1 cellular context compared by ENCODE assay signal in the genomic region with DNA sequence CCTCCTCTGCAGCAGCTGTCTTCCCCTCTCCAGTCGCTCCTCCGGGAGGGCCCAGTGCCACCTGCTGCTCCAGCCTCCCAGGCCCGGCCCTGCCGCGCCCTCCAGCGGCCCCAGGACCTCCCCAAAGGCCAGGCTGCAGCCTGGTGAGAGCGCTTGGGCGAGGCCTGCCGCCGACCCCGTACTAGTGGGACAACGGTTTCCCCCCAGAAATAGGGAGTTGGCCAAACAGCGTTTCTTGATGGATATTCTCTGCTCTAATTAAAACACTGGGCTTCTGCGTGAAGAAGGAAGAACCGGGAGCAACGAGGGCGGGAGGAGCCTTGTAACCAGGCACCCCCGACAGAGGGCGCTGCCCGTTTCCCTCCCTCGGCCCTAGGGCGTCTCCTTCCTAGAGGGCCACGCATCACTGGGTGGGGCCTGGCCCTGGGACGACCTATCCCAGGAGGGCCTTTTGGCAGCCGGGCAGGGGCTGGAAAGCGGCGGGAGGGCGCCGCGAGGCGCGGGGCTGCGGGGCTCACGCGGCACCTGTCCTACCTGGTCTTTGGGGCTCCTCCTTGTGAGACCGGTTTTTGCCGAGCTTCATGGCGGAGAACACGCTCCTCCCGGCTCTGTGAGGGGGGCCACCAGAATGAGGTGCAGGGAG.
TF ChIP-seq lines count a peak whose summit lies in the region.

No MANE protein-coding gene starts in this region.

TF ChIP-seq in WTC11, 78 proteins besides CTCF, POLR2A, EP300 and RAD21 (continued from another document and continues in another):
- TF ChIP-seq, protein P1, sequence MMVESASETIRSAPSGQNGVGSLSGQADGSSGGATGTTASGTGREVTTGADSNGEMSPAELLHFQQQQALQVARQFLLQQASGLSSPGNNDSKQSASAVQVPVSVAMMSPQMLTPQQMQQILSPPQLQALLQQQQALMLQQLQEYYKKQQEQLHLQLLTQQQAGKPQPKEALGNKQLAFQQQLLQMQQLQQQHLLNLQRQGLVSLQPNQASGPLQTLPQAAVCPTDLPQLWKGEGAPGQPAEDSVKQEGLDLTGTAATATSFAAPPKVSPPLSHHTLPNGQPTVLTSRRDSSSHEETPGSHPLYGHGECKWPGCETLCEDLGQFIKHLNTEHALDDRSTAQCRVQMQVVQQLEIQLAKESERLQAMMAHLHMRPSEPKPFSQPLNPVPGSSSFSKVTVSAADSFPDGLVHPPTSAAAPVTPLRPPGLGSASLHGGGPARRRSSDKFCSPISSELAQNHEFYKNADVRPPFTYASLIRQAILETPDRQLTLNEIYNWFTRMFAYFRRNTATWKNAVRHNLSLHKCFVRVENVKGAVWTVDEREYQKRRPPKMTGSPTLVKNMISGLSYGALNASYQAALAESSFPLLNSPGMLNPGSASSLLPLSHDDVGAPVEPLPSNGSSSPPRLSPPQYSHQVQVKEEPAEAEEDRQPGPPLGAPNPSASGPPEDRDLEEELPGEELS (CRISPR knock-in tag; IDR thresholded peaks at IDR 0.05) = no peak
- TF ChIP-seq, protein P2, sequence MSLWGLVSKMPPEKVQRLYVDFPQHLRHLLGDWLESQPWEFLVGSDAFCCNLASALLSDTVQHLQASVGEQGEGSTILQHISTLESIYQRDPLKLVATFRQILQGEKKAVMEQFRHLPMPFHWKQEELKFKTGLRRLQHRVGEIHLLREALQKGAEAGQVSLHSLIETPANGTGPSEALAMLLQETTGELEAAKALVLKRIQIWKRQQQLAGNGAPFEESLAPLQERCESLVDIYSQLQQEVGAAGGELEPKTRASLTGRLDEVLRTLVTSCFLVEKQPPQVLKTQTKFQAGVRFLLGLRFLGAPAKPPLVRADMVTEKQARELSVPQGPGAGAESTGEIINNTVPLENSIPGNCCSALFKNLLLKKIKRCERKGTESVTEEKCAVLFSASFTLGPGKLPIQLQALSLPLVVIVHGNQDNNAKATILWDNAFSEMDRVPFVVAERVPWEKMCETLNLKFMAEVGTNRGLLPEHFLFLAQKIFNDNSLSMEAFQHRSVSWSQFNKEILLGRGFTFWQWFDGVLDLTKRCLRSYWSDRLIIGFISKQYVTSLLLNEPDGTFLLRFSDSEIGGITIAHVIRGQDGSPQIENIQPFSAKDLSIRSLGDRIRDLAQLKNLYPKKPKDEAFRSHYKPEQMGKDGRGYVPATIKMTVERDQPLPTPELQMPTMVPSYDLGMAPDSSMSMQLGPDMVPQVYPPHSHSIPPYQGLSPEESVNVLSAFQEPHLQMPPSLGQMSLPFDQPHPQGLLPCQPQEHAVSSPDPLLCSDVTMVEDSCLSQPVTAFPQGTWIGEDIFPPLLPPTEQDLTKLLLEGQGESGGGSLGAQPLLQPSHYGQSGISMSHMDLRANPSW (CRISPR knock-in tag; conservative IDR thresholded peaks at IDR 0.05; ENCODE audit: low read depth) = no peak
- TF ChIP-seq SMAD3 (CRISPR knock-in tag; IDR thresholded peaks at IDR 0.05; ENCODE audit: borderline replicate concordance) (no peak), ESRRA (CRISPR knock-in tag; IDR thresholded peaks at IDR 0.05; ENCODE audit: borderline replicate concordance) (peak; percentile 62; the same call in 1 of the 2 replicates), CBFB (CRISPR knock-in tag; IDR thresholded peaks at IDR 0.05; ENCODE audit: low read depth) (no peak), ELF4 (CRISPR knock-in tag; IDR thresholded peaks at IDR 0.05; ENCODE audit: low read depth) (no peak), NFATC4 (CRISPR knock-in tag; IDR thresholded peaks at IDR 0.05) (no peak), MYBL2 (CRISPR knock-in tag; IDR thresholded peaks at IDR 0.05) (peak; percentile 82; the same call in 1 of the 2 replicates), MXD4 (CRISPR knock-in tag; IDR thresholded peaks at IDR 0.05; ENCODE audit: borderline replicate concordance) (no peak), ZNF671 (CRISPR knock-in tag; IDR thresholded peaks at IDR 0.05) (no peak), ZNF138 (CRISPR knock-in tag; conservative IDR thresholded peaks at IDR 0.05) (0 out of 2 replicates have a peak, but pooled peaks have one; percentile 34), ATF1 (CRISPR knock-in tag; IDR thresholded peaks at IDR 0.05) (no peak), NR1H2 (CRISPR knock-in tag; IDR thresholded peaks at IDR 0.05) (no peak), FOXJ3 (CRISPR knock-in tag; IDR thresholded peaks at IDR 0.05; ENCODE audit: borderline replicate concordance) (no peak), OVOL2 (CRISPR knock-in tag; IDR thresholded peaks at IDR 0.05; ENCODE audit: borderline replicate concordance) (no peak), RORB (CRISPR knock-in tag; IDR thresholded peaks at IDR 0.05) (no peak), NR2C2 (CRISPR knock-in tag; IDR thresholded peaks at IDR 0.05) (no peak), TEAD4 (CRISPR knock-in tag; IDR thresholded peaks at IDR 0.05) (no peak), JAZF1 (CRISPR knock-in tag; IDR thresholded peaks at IDR 0.05) (no peak), ZNF317 (CRISPR knock-in tag; IDR thresholded peaks at IDR 0.05; ENCODE audit: borderline replicate concordance, low read depth) (no peak), GRHL2 (CRISPR knock-in tag; IDR thresholded peaks at IDR 0.05; ENCODE audit: insufficient replicate concordance, severe bottlenecking) (no peak), SMAD4 (CRISPR knock-in tag; IDR thresholded peaks at IDR 0.05) (no peak)
- TF ChIP-seq, protein P3, sequence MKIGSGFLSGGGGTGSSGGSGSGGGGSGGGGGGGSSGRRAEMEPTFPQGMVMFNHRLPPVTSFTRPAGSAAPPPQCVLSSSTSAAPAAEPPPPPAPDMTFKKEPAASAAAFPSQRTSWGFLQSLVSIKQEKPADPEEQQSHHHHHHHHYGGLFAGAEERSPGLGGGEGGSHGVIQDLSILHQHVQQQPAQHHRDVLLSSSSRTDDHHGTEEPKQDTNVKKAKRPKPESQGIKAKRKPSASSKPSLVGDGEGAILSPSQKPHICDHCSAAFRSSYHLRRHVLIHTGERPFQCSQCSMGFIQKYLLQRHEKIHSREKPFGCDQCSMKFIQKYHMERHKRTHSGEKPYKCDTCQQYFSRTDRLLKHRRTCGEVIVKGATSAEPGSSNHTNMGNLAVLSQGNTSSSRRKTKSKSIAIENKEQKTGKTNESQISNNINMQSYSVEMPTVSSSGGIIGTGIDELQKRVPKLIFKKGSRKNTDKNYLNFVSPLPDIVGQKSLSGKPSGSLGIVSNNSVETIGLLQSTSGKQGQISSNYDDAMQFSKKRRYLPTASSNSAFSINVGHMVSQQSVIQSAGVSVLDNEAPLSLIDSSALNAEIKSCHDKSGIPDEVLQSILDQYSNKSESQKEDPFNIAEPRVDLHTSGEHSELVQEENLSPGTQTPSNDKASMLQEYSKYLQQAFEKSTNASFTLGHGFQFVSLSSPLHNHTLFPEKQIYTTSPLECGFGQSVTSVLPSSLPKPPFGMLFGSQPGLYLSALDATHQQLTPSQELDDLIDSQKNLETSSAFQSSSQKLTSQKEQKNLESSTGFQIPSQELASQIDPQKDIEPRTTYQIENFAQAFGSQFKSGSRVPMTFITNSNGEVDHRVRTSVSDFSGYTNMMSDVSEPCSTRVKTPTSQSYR (CRISPR knock-in tag; IDR thresholded peaks at IDR 0.05) = no peak
- TF ChIP-seq, protein P4, sequence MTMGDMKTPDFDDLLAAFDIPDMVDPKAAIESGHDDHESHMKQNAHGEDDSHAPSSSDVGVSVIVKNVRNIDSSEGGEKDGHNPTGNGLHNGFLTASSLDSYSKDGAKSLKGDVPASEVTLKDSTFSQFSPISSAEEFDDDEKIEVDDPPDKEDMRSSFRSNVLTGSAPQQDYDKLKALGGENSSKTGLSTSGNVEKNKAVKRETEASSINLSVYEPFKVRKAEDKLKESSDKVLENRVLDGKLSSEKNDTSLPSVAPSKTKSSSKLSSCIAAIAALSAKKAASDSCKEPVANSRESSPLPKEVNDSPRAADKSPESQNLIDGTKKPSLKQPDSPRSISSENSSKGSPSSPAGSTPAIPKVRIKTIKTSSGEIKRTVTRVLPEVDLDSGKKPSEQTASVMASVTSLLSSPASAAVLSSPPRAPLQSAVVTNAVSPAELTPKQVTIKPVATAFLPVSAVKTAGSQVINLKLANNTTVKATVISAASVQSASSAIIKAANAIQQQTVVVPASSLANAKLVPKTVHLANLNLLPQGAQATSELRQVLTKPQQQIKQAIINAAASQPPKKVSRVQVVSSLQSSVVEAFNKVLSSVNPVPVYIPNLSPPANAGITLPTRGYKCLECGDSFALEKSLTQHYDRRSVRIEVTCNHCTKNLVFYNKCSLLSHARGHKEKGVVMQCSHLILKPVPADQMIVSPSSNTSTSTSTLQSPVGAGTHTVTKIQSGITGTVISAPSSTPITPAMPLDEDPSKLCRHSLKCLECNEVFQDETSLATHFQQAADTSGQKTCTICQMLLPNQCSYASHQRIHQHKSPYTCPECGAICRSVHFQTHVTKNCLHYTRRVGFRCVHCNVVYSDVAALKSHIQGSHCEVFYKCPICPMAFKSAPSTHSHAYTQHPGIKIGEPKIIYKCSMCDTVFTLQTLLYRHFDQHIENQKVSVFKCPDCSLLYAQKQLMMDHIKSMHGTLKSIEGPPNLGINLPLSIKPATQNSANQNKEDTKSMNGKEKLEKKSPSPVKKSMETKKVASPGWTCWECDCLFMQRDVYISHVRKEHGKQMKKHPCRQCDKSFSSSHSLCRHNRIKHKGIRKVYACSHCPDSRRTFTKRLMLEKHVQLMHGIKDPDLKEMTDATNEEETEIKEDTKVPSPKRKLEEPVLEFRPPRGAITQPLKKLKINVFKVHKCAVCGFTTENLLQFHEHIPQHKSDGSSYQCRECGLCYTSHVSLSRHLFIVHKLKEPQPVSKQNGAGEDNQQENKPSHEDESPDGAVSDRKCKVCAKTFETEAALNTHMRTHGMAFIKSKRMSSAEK (CRISPR knock-in tag; IDR thresholded peaks at IDR 0.05; ENCODE audit: borderline replicate concordance) = no peak
- TF ChIP-seq, protein P5, sequence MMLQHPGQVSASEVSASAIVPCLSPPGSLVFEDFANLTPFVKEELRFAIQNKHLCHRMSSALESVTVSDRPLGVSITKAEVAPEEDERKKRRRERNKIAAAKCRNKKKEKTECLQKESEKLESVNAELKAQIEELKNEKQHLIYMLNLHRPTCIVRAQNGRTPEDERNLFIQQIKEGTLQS (CRISPR knock-in tag; conservative IDR thresholded peaks at IDR 0.05) = no peak
- TF ChIP-seq, protein P6, sequence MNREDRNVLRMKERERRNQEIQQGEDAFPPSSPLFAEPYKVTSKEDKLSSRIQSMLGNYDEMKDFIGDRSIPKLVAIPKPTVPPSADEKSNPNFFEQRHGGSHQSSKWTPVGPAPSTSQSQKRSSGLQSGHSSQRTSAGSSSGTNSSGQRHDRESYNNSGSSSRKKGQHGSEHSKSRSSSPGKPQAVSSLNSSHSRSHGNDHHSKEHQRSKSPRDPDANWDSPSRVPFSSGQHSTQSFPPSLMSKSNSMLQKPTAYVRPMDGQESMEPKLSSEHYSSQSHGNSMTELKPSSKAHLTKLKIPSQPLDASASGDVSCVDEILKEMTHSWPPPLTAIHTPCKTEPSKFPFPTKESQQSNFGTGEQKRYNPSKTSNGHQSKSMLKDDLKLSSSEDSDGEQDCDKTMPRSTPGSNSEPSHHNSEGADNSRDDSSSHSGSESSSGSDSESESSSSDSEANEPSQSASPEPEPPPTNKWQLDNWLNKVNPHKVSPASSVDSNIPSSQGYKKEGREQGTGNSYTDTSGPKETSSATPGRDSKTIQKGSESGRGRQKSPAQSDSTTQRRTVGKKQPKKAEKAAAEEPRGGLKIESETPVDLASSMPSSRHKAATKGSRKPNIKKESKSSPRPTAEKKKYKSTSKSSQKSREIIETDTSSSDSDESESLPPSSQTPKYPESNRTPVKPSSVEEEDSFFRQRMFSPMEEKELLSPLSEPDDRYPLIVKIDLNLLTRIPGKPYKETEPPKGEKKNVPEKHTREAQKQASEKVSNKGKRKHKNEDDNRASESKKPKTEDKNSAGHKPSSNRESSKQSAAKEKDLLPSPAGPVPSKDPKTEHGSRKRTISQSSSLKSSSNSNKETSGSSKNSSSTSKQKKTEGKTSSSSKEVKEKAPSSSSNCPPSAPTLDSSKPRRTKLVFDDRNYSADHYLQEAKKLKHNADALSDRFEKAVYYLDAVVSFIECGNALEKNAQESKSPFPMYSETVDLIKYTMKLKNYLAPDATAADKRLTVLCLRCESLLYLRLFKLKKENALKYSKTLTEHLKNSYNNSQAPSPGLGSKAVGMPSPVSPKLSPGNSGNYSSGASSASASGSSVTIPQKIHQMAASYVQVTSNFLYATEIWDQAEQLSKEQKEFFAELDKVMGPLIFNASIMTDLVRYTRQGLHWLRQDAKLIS (CRISPR knock-in tag; IDR thresholded peaks at IDR 0.05; ENCODE audit: borderline replicate concordance) = 0 out of 2 replicates have a peak, but pooled peaks have one; percentile 61
- TF ChIP-seq, protein P7, sequence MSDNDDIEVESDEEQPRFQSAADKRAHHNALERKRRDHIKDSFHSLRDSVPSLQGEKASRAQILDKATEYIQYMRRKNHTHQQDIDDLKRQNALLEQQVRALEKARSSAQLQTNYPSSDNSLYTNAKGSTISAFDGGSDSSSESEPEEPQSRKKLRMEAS (CRISPR knock-in tag; IDR thresholded peaks at IDR 0.05) = peak; percentile 82; the same call in 1 of the 2 replicates
- TF ChIP-seq, protein P8, sequence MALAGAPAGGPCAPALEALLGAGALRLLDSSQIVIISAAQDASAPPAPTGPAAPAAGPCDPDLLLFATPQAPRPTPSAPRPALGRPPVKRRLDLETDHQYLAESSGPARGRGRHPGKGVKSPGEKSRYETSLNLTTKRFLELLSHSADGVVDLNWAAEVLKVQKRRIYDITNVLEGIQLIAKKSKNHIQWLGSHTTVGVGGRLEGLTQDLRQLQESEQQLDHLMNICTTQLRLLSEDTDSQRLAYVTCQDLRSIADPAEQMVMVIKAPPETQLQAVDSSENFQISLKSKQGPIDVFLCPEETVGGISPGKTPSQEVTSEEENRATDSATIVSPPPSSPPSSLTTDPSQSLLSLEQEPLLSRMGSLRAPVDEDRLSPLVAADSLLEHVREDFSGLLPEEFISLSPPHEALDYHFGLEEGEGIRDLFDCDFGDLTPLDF (CRISPR knock-in tag; IDR thresholded peaks at IDR 0.05) = no peak
- TF ChIP-seq, protein P9, sequence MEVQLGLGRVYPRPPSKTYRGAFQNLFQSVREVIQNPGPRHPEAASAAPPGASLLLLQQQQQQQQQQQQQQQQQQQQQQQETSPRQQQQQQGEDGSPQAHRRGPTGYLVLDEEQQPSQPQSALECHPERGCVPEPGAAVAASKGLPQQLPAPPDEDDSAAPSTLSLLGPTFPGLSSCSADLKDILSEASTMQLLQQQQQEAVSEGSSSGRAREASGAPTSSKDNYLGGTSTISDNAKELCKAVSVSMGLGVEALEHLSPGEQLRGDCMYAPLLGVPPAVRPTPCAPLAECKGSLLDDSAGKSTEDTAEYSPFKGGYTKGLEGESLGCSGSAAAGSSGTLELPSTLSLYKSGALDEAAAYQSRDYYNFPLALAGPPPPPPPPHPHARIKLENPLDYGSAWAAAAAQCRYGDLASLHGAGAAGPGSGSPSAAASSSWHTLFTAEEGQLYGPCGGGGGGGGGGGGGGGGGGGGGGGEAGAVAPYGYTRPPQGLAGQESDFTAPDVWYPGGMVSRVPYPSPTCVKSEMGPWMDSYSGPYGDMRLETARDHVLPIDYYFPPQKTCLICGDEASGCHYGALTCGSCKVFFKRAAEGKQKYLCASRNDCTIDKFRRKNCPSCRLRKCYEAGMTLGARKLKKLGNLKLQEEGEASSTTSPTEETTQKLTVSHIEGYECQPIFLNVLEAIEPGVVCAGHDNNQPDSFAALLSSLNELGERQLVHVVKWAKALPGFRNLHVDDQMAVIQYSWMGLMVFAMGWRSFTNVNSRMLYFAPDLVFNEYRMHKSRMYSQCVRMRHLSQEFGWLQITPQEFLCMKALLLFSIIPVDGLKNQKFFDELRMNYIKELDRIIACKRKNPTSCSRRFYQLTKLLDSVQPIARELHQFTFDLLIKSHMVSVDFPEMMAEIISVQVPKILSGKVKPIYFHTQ (CRISPR knock-in tag; IDR thresholded peaks at IDR 0.05) = no peak
- TF ChIP-seq, protein P10, sequence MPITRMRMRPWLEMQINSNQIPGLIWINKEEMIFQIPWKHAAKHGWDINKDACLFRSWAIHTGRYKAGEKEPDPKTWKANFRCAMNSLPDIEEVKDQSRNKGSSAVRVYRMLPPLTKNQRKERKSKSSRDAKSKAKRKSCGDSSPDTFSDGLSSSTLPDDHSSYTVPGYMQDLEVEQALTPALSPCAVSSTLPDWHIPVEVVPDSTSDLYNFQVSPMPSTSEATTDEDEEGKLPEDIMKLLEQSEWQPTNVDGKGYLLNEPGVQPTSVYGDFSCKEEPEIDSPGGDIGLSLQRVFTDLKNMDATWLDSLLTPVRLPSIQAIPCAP (CRISPR knock-in tag; IDR thresholded peaks at IDR 0.05) = no peak
